Comparison of ENCODE assay signal across 8 cellular contexts in the genomic region with DNA sequence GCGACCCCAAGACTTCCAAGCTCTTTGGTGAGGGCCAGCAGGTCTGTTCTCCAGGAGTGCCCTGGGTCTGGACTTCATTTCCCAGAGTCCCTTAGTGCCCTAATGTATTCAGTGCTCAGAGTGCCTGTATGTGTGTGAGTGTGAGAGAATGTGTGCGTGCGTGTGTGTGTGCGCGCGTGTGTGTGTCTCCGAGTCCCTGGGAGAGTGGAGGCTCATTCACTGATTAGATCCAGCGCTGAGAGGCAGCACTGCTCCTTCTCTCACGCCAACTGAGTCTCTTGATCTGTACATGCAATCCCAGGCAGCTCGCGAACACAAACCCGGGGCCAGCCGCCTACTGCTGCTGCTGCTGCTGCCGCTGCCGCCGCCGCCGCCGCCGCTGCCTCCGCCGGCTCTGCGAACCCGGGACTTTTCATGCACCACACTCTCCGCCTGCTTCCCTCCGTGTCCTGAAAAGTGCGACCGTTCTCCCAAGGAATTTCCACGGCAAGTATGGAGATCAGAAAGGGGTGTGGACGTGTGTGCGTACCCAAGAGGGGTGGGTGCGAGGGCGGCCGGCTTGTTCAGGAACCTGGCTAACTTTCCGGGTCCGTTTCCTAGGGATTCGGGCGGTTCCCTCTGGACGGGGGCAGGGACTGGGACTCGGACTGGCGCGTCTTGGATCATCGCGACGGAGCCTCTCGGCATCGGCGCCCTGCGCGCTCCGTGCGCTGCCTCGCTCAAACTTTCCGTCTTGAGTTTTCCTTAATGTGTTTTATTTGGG. TPM values are rescaled to one million over a fixed set of nuclear protein-coding genes. Genes with fewer than 3 reads are reported as not detected.
DNase-seq lines count a peak whose midpoint lies in the region; ATAC-seq lines count a peak whose summit lies in the region.

RNF220 (plus strand) TSS at position 215 of the 763 bp plus-strand sequence.

- H3K27me3 Mint-ChIP-seq in T-helper 2 cell treated with Interferon-gamma antibody and Interleukin-4, amounts not matched to agents 5 μg/mL and 100 μg/mL, for 36 hours (ENCODE audit: low read depth), result peaks cover 59% of the 10 kb centered on the region

- peak; percentile 84 for DNase-seq in Daoy (ENCODE audit: low read depth)
- peak; percentile 56 for DNase-seq in NCI-H1105 (lab: John Stamatoyannopoulos, UW)
- DNase-seq in T-helper 2 cell treated with Interferon-gamma antibody and Interleukin-4, amounts not matched to agents 5 μg/mL and 100 μg/mL, for 36 hours (ENCODE audit: low spot score), result peak; percentile 16
- peak; percentile 51 for DNase-seq in kidney glomerular epithelial cell (lab: John Stamatoyannopoulos, UW)
- no peak for DNase-seq in activated CD4-positive, CD25-positive, alpha-beta regulatory T cell (lab: John Stamatoyannopoulos, UW)

- H3K9me3 Mint-ChIP-seq in T-helper 2 cell treated with Interferon-gamma antibody and Interleukin-4, amounts not matched to agents 5 μg/mL and 100 μg/mL, for 36 hours, result no peaks in the 10 kb centered on the region

- H3K36me3 Mint-ChIP-seq in T-helper 2 cell treated with Interferon-gamma antibody and Interleukin-4, amounts not matched to agents 5 μg/mL and 100 μg/mL, for 36 hours (ENCODE audit: low read depth), result no peaks in the 10 kb centered on the region

- no peak within 1 kb of the TSS for H3K27ac Mint-ChIP-seq in T-helper 2 cell treated with Interferon-gamma antibody and Interleukin-4, amounts not matched to agents 5 μg/mL and 100 μg/mL, for 36 hours

- peak within 1 kb of the TSS; percentile 25 to 44 (median 31) for H3K4me3 ChIP-seq in skin epidermis

- H3K4me3 Mint-ChIP-seq in T-helper 2 cell treated with Interferon-gamma antibody and Interleukin-4, amounts not matched to agents 5 μg/mL and 100 μg/mL, for 36 hours, result peak within 1 kb of the TSS; percentile 83

- peaks cover 20% of the 10 kb centered on the region for H3K4me1 Mint-ChIP-seq in T-helper 2 cell treated with Interferon-gamma antibody and Interleukin-4, amounts not matched to agents 5 μg/mL and 100 μg/mL, for 36 hours (ENCODE audit: low read depth)

- H3K27ac ChIP-seq in cingulate gyrus (ENCODE audit: low read depth, low read length), result peak within 1 kb of the TSS; percentile 81
- peak within 1 kb of the TSS in 1 of 21 experiments; percentile 10 for H3K27ac ChIP-seq in skin epidermis

- ATAC-seq in GM21447 (IDR thresholded peaks at IDR 0.05; ENCODE audit: unreplicated experiment), result no peak

RNA-seq across cellular contexts. Expression of gene RNF220, which starts in this region (rescaled TPM):
- 153 and 198 TPM in 2 replicates for total RNA-seq in Daoy (2014; rRNA removed; shearing (Covaris generic))

Comparison
In these comparisons a context has a peak if more than half of its experiments do, and no peak if none do; other contexts are left out.
1. DNase-seq: peak in Daoy (single experiment), NCI-H1105 (single experiment), T-helper 2 cell treated with Interferon-gamma antibody and Interleukin-4, amounts not matched to agents 5 μg/mL and 100 μg/mL, for 36 hours (single experiment) and kidney glomerular epithelial cell (single experiment); none in activated CD4-positive, CD25-positive, alpha-beta regulatory T cell (0 of 4).